20 cellular contexts compared by ENCODE assay signal in genomic region chr15:29860872-29861271, GRCh38. TPM values are rescaled to one million over a fixed set of nuclear protein-coding genes. Genes with fewer than 3 reads are reported as not detected.
"Had no signal": no experiment of that assay in that cellular context is flagged by ENCODE, and none has a peak within 500 bp of the region (broad histone marks: within the 10 kb centered on the region; RNA-seq: fewer than 3 reads in every experiment).

No MANE protein-coding gene starts in this region.

- H3K4me3 ChIP-seq: ascending aorta, pancreas, right lobe of liver, stomach had no signal

- DNase-seq: activated CD4-positive, alpha-beta T cell treated with anti-CD3 and anti-CD28 coated beads, Interleukin-2, amount 10 ng/mL, durations not matched to agents 24 days and 14 days; activated CD4-positive, CD25-positive, alpha-beta regulatory T cell; activated CD8-positive, alpha-beta memory T cell treated with anti-CD3 and anti-CD28 coated beads, Interleukin-2, amount 50 U/mL, for 4 hours; activated CD8-positive, alpha-beta T cell treated with anti-CD3 and anti-CD28 coated beads, Interleukin-2, amount 10 ng/mL, durations not matched to agents 7 days and 5 days; activated naive CD4-positive, alpha-beta T cell treated with anti-CD3 and anti-CD28 coated beads, Interleukin-2, amount 10 ng/mL, durations not matched to agents 7 days and 5 days; activated naive CD8-positive, alpha-beta T cell treated with anti-CD3 and anti-CD28 coated beads, Interleukin-2, amount 50 U/mL, for 24 hours; activated T-cell treated with anti-CD3 and anti-CD28 coated beads, Interleukin-2, amount 50 U/mL, for 4 hours; effector memory CD4-positive, alpha-beta T cell; mesendoderm; naive thymus-derived CD8-positive, alpha-beta T cell; pancreas; right lobe of liver; small intestine; stimulated activated CD4-positive, alpha-beta T cell treated with anti-CD3 and anti-CD28 coated beads, Interleukin-15, amount 100 ng/mL, for 24 hours; stimulated activated CD4-positive, alpha-beta T cell treated with anti-CD3 and anti-CD28 coated beads, Interleukin-2, amount 100 ng/mL, for 48 hours; stomach; T-cell had no signal

- H3K27me3 ChIP-seq: ascending aorta, foreskin keratinocyte, pancreas, right lobe of liver, stomach had no signal

- FAIRE-seq: endothelial cell of umbilical vein, pancreas, small intestine had no signal

- H3K4me1 ChIP-seq: foreskin keratinocyte, right lobe of liver had no signal

- ATAC-seq: activated CD8-positive, alpha-beta T cell treated with anti-CD3 and anti-CD28 coated beads, Interleukin-2, amount 10 ng/mL, durations not matched to agents 7 days and 5 days; activated naive CD8-positive, alpha-beta T cell treated with anti-CD3 and anti-CD28 coated beads, Interleukin-2, amount 50 U/mL, for 24 hours; activated T-cell treated with anti-CD3 and anti-CD28 coated beads, Interleukin-2, amount 50 U/mL, for 4 hours; naive thymus-derived CD8-positive, alpha-beta T cell; pancreas; right lobe of liver; T-cell had no signal

- H3K36me3 ChIP-seq: ascending aorta, pancreas, right lobe of liver, stomach had no signal

- H3K9me3 ChIP-seq: ascending aorta, pancreas, right lobe of liver, stomach had no signal

- H3K27ac ChIP-seq: ascending aorta, foreskin keratinocyte, pancreas, right lobe of liver, stomach had no signal

RNA-seq across cellular contexts. Expression of gene TJP1, which starts 38.6 kb away (rescaled TPM):
- total RNA-seq: activated CD4-positive, alpha-beta T cell treated with anti-CD3 and anti-CD28 coated beads, Interleukin-2, amount 10 ng/mL, durations not matched to agents 24 days and 14 days; activated CD8-positive, alpha-beta T cell treated with anti-CD3 and anti-CD28 coated beads, Interleukin-2, amount 10 ng/mL, durations not matched to agents 7 days and 5 days; naive thymus-derived CD8-positive, alpha-beta T cell had no signal
- polyA plus RNA-seq: naive thymus-derived CD8-positive, alpha-beta T cell had no signal
